ENCODE assay signal across 21 cellular contexts in genomic region chr7:34075976-34076375, GRCh38.
DNase-seq lines count a peak whose midpoint lies in the region; TF ChIP-seq lines count a peak whose summit lies in the region.
"Had no signal": no experiment of that assay in that cellular context is flagged by ENCODE, and none has a peak within 500 bp of the region (broad histone marks: within the 10 kb centered on the region; RNA-seq: fewer than 3 reads in every experiment).

No MANE protein-coding gene starts in this region.

- peaks cover 62% of the 10 kb centered on the region for H3F3A ChIP-seq in GM23248 (ENCODE audit: insufficient read depth)

- H2BK12ac ChIP-seq in trophoblast cell (ENCODE audit: low read length) = no peak overlapping the region

- TF ChIP-seq POLR2A in esophagus squamous epithelium (IDR thresholded peaks at IDR 0.05) (no peak), thyroid gland (IDR thresholded peaks at IDR 0.05) (no peak)

- no peaks in the 10 kb centered on the region for H3K27me3 ChIP-seq in GM23248 (replicated peaks; ENCODE audit: insufficient read depth)
- no peaks in the 10 kb centered on the region for H3K27me3 ChIP-seq in trophoblast cell (ENCODE audit: insufficient read depth, low read length)
- H3K27me3 ChIP-seq in esophagus squamous epithelium = no peaks in the 10 kb centered on the region
- H3K27me3 ChIP-seq in thyroid gland = no peaks in the 10 kb centered on the region
- H3K27me3 ChIP-seq: upper lobe of left lung had no signal

- H3K79me2 ChIP-seq in GM23248 (ENCODE audit: insufficient read depth) = 0 out of 2 replicates have a peak, but pooled peaks cover 9% of the 10 kb centered on the region
- H3K79me2 ChIP-seq in trophoblast cell (ENCODE audit: control insufficient read depth, insufficient read depth, low read length, poor library complexity) = no peaks in the 10 kb centered on the region

- H3K4me3 ChIP-seq in GM23248 (no peak overlapping the region), trophoblast cell (ENCODE audit: low read depth, low read length) (no peak overlapping the region), esophagus squamous epithelium (no peak overlapping the region), thyroid gland (replicated peaks in 1 of 3) (no peak overlapping the region)
- H3K4me3 ChIP-seq: upper lobe of left lung had no signal

- DNase-seq in AG20443 (ENCODE audit: low spot score) = peak; percentile 75
- peak; percentile 92 for DNase-seq in GM23248
- DNase-seq in cerebellar cortex (ENCODE audit: low spot score) = peak; percentile 54
- DNase-seq in trophoblast cell = peak; percentile 26 to 51
- DNase-seq in esophagus squamous epithelium (lab: John Stamatoyannopoulos, UW) = no peak
- no peak for DNase-seq in activated CD8-positive, alpha-beta memory T cell treated with anti-CD3 and anti-CD28 coated beads for 24 hours
- DNase-seq in NCI-H1417 (lab: John Stamatoyannopoulos, UW) = no peak
- DNase-seq in thyroid gland = no peak
- DNase-seq: activated CD4-positive, alpha-beta memory T cell treated with anti-CD3 and anti-CD28 coated beads for 36 hours; CD8-positive, alpha-beta T cell; effector CD4-positive, alpha-beta T cell; erythroblast; Kasumi-1; NCI-H187 treated with DMSO at 0.1 percent for 48 hours; NCI-H2227 treated with DMSO at 0.1 percent for 48 hours; NCI-H748 treated with DMSO at 0.1 percent for 48 hours; SHP77; stimulated activated naive CD8-positive, alpha-beta T cell treated with anti-CD3 and anti-CD28 coated beads, Interleukin-15, amount 100 ng/mL, for 72 hours; SW 1271; upper lobe of left lung had no signal

- H3K4ac ChIP-seq in trophoblast cell (ENCODE audit: low read depth, low read length) = no peak overlapping the region

- H3K4me1 ChIP-seq in GM23248 (ENCODE audit: insufficient read depth) (peaks cover 49% of the 10 kb centered on the region), trophoblast cell (ENCODE audit: control insufficient read depth in 1 of 2, insufficient read depth in 2 of 2, low read length in 2 of 2) (no peaks in the 10 kb centered on the region), esophagus squamous epithelium (no peaks in the 10 kb centered on the region), thyroid gland (no peaks in the 10 kb centered on the region)
- H3K4me1 ChIP-seq: upper lobe of left lung had no signal

- no peak overlapping the region for H4K91ac ChIP-seq in trophoblast cell (ENCODE audit: low read depth, low read length)

- H3K9ac ChIP-seq in GM23248 (peak overlapping the region; percentile 34), trophoblast cell (ENCODE audit: low read length) (no peak overlapping the region)

- in situ Hi-C loops in GM23248 (cut with MboI) = no loop called here

- no peaks in the 10 kb centered on the region for H3K9me3 ChIP-seq in GM23248 (ENCODE audit: low read depth)
- no peaks in the 10 kb centered on the region for H3K9me3 ChIP-seq in trophoblast cell (ENCODE audit: insufficient read depth, low read depth, low read length)
- H3K9me3 ChIP-seq in esophagus squamous epithelium = no peaks in the 10 kb centered on the region
- no peaks in the 10 kb centered on the region for H3K9me3 ChIP-seq in thyroid gland
- H3K9me3 ChIP-seq: upper lobe of left lung had no signal

- TF ChIP-seq CTCF in esophagus squamous epithelium (IDR thresholded peaks at IDR 0.05) = no peak
- TF ChIP-seq CTCF in thyroid gland (IDR thresholded peaks at IDR 0.05) = no peak

- no peak overlapping the region for H2AFZ ChIP-seq in GM23248
- no peak overlapping the region for H2AFZ ChIP-seq in trophoblast cell (ENCODE audit: insufficient read depth, low read length, poor library complexity)

- intact Hi-C loops in esophagus squamous epithelium (cut with DNase I) = no loop called here
- intact Hi-C loops in thyroid gland (cut with DNase I) = no loop called here

- H3K27ac ChIP-seq in GM23248 = peak overlapping the region; percentile 86
- H3K27ac ChIP-seq in trophoblast cell (ENCODE audit: low read depth, low read length) = no peak overlapping the region
- no peak overlapping the region for H3K27ac ChIP-seq in esophagus squamous epithelium
- no peak overlapping the region for H3K27ac ChIP-seq in thyroid gland
- H3K27ac ChIP-seq: HL-60, upper lobe of left lung had no signal

- H2BK120ac ChIP-seq in trophoblast cell (ENCODE audit: insufficient read depth, low read length, poor library complexity) = no peak overlapping the region

- H3K4me2 ChIP-seq in GM23248 (ENCODE audit: unreplicated experiment) = peak overlapping the region; percentile 62
- H3K4me2 ChIP-seq in trophoblast cell (ENCODE audit: low read length) = no peak overlapping the region

- no peak overlapping the region for H3K23ac ChIP-seq in trophoblast cell (ENCODE audit: low read length)

- H3K14ac ChIP-seq in trophoblast cell (ENCODE audit: low read length) = no peak overlapping the region

- peaks cover 29% of the 10 kb centered on the region; the same call in 1 of the 2 replicates for H3K36me3 ChIP-seq in GM23248 (ENCODE audit: low read depth)
- no peaks in the 10 kb centered on the region for H3K36me3 ChIP-seq in trophoblast cell (ENCODE audit: control insufficient read depth in 1 of 2, insufficient read depth in 2 of 2, low read length in 2 of 2)
- no peaks in the 10 kb centered on the region for H3K36me3 ChIP-seq in esophagus squamous epithelium
- no peaks in the 10 kb centered on the region for H3K36me3 ChIP-seq in thyroid gland

- 3 to 4% methylated on average over 4 of the region's 4 CpGs for WGBS in GM23248 (ENCODE audit: low coverage in 1 of 2, low lambda C conversion rate in 2 of 2, missing lambda C conversion rate in 2 of 2), 2 experiments
- WGBS in trophoblast cell (ENCODE audit: extremely low coverage, insufficient coverage, insufficient read length) = no CpG with 5 or more reads among the region's 4 CpGs
- 56 to 69% methylated on average over 4 of the region's 4 CpGs for WGBS in esophagus squamous epithelium, 2 donors
- 61 to 69% methylated on average over 4 of the region's 4 CpGs for WGBS in thyroid gland, 2 donors

- no peaks in the 10 kb centered on the region for H4K20me1 ChIP-seq in GM23248 (ENCODE audit: insufficient read depth)

- no peak overlapping the region for H3K18ac ChIP-seq in trophoblast cell (ENCODE audit: low read length)

- H4K8ac ChIP-seq in trophoblast cell (ENCODE audit: low read depth, low read length) = no peak overlapping the region

- H2BK5ac ChIP-seq in trophoblast cell (ENCODE audit: low read depth, low read length, poor library complexity) = no peak overlapping the region

- H4K12ac ChIP-seq in trophoblast cell (ENCODE audit: low read depth, low read length) = no peak overlapping the region

- H2AK5ac ChIP-seq in trophoblast cell (ENCODE audit: low read length) = no peak overlapping the region

- H3K79me1 ChIP-seq in trophoblast cell (ENCODE audit: low read length) = no peaks in the 10 kb centered on the region

- H3K9me2 ChIP-seq in GM23248 (ENCODE audit: insufficient read depth) = no peaks in the 10 kb centered on the region

Comparison
In these comparisons a context has a peak if more than half of its experiments do, and no peak if none do; other contexts are left out.
1. DNase-seq: peak in AG20443 (single experiment), GM23248 (single experiment), cerebellar cortex (single experiment) and trophoblast cell (2 of 2); none in esophagus squamous epithelium (single experiment), activated CD8-positive, alpha-beta memory T cell treated with anti-CD3 and anti-CD28 coated beads for 24 hours (single experiment), NCI-H1417 (0 of 3) and thyroid gland (0 of 2).